1 cellular context compared by ENCODE assay signal in genomic region chr15:27123808-27124207, GRCh38.
TF ChIP-seq lines count a peak whose summit lies in the region.

No MANE protein-coding gene starts in this region.

TF ChIP-seq in WTC11, 78 proteins besides CTCF, POLR2A, EP300 and RAD21 (continued from another document):
- TF ChIP-seq PRDM15 (CRISPR knock-in tag; IDR thresholded peaks at IDR 0.05) (no peak), TEAD4 (CRISPR knock-in tag; IDR thresholded peaks at IDR 0.05) (no peak), ATF2 (CRISPR knock-in tag; IDR thresholded peaks at IDR 0.05; ENCODE audit: borderline replicate concordance, low read depth) (no peak), JUN (CRISPR knock-in tag; IDR thresholded peaks at IDR 0.05) (no peak)
